Comparison of ENCODE assay signal across 16 cellular contexts in genomic region chr12:104503191-104503590, GRCh38.
"Had no signal": no experiment of that assay in that cellular context is flagged by ENCODE, and none has a peak within 500 bp of the region (broad histone marks: within the 10 kb centered on the region; RNA-seq: fewer than 3 reads in every experiment).

No MANE protein-coding gene starts in this region.

- H3K27me3 ChIP-seq: esophagus muscularis mucosa, pancreas, transverse colon, vagina had no signal

- H3K9me3 ChIP-seq: esophagus muscularis mucosa, pancreas, transverse colon, vagina had no signal

- ATAC-seq: pancreas had no signal

- H3K36me3 ChIP-seq: esophagus muscularis mucosa, pancreas, transverse colon, vagina, WERI-Rb-1 had no signal

- H3K27ac ChIP-seq: coronary artery, esophagus muscularis mucosa, pancreas, transverse colon, vagina, WERI-Rb-1 had no signal

- H3K4me3 ChIP-seq: coronary artery, esophagus muscularis mucosa, lung, pancreas, transverse colon, vagina had no signal

- DNase-seq: activated CD8-positive, alpha-beta memory T cell treated with anti-CD3 and anti-CD28 coated beads for 24 hours; activated naive CD4-positive, alpha-beta T cell treated with anti-CD3 and anti-CD28 coated beads, Interleukin-2, amount 50 U/mL, for 16 hours; activated T-cell treated with anti-CD3 and anti-CD28 coated beads for 4 hours; amniotic stem cell; caudate nucleus; islet precursor cell; midbrain; pancreas; stimulated activated CD4-positive, alpha-beta T cell treated with anti-CD3 and anti-CD28 coated beads, Interleukin-1b, Interleukin-23, amount 100 ng/mL, for 48 hours; substantia nigra; transverse colon; WERI-Rb-1 had no signal
